8 cellular contexts compared by ENCODE assay signal in genomic region chr10:107364872-107365271, GRCh38.
"Had no signal": no experiment of that assay in that cellular context is flagged by ENCODE, and none has a peak within 500 bp of the region (broad histone marks: within the 10 kb centered on the region; RNA-seq: fewer than 3 reads in every experiment).

No MANE protein-coding gene starts in this region.

- H3K4me3 ChIP-seq: GM12878 had no signal

- FAIRE-seq: G401.6, GM12878, GM12891, GM12892, GM18507, GM19239 had no signal

- DNase-seq: GDM1, GF-D8 had no signal

- ATAC-seq: GM12878 had no signal
